1 cellular context compared by ENCODE assay signal in the genomic region with DNA sequence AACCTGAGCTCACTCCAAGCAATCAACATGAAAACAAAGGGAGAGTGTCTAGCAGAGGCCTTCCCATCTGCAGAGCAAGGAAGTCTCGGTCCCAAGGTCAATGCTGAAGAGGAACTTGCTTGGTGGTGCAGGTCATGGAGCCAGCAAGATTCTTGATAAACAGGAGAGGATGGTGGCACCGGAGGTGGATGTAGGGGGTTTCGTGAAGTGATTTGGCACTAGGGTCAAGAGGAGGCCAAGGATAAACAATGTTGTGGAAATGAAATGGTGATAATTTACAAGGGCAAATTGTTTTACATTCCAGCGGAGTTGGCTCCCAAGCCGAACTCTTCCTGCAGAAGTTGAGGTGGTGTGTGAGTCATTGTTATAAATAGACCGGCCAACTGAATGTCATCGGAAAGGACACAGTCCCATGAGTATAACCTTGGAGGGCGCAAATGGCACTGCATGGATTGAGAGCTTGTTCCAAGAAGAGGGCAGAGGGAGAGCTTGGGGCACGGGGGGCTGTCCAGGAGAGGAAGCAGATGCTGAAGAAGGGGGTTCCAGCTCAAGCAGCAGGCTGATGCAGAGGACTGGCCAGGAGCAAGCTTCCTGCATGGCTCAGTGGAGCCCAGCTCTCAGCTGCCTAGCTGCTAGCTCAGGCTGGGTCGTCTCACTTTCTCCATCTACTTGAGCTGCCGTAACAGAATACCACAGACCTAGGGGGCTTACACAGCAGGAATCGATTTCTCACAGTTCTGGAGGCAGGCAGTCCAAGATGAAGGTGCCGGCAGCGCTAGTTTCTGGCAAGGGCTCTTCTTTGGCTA.
TF ChIP-seq lines count a peak whose summit lies in the region.

No MANE protein-coding gene starts in this region.

TF ChIP-seq in HCT116, 20 proteins besides CTCF, POLR2A, EP300 and RAD21 (continued from another document):
- TF ChIP-seq, protein P1, sequence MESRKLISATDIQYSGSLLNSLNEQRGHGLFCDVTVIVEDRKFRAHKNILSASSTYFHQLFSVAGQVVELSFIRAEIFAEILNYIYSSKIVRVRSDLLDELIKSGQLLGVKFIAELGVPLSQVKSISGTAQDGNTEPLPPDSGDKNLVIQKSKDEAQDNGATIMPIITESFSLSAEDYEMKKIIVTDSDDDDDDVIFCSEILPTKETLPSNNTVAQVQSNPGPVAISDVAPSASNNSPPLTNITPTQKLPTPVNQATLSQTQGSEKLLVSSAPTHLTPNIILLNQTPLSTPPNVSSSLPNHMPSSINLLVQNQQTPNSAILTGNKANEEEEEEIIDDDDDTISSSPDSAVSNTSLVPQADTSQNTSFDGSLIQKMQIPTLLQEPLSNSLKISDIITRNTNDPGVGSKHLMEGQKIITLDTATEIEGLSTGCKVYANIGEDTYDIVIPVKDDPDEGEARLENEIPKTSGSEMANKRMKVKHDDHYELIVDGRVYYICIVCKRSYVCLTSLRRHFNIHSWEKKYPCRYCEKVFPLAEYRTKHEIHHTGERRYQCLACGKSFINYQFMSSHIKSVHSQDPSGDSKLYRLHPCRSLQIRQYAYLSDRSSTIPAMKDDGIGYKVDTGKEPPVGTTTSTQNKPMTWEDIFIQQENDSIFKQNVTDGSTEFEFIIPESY (IDR thresholded peaks at IDR 0.05; ENCODE audit: extremely low read depth, insufficient replicate concordance, low read length): no peak
- no peak for TF ChIP-seq SRF (IDR thresholded peaks at IDR 0.05; ENCODE audit: low read depth)
- no peak for TF ChIP-seq ZFX (IDR thresholded peaks at IDR 0.05)
- no peak for TF ChIP-seq EZH2 (IDR thresholded peaks at IDR 0.05)
- TF ChIP-seq SIN3A (IDR thresholded peaks at IDR 0.05; ENCODE audit: low read depth): no peak
- no peak for TF ChIP-seq JUND (IDR thresholded peaks at IDR 0.05)
- TF ChIP-seq ELF1 (IDR thresholded peaks at IDR 0.05; ENCODE audit: borderline replicate concordance, low read depth): no peak
- TF ChIP-seq EGR1 (IDR thresholded peaks at IDR 0.05; ENCODE audit: low read depth): no peak
- TF ChIP-seq, protein P2, sequence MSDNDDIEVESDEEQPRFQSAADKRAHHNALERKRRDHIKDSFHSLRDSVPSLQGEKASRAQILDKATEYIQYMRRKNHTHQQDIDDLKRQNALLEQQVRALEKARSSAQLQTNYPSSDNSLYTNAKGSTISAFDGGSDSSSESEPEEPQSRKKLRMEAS (IDR thresholded peaks at IDR 0.05): no peak
- no peak for TF ChIP-seq TCF7L2 (IDR thresholded peaks at IDR 0.05; ENCODE audit: borderline replicate concordance, extremely low read depth, insufficient read depth, insufficient read length)
- TF ChIP-seq CEBPB (IDR thresholded peaks at IDR 0.05; ENCODE audit: low read depth): no peak
- no peak for TF ChIP-seq SP1 (IDR thresholded peaks at IDR 0.05; ENCODE audit: low read depth)
- TF ChIP-seq, protein P3, sequence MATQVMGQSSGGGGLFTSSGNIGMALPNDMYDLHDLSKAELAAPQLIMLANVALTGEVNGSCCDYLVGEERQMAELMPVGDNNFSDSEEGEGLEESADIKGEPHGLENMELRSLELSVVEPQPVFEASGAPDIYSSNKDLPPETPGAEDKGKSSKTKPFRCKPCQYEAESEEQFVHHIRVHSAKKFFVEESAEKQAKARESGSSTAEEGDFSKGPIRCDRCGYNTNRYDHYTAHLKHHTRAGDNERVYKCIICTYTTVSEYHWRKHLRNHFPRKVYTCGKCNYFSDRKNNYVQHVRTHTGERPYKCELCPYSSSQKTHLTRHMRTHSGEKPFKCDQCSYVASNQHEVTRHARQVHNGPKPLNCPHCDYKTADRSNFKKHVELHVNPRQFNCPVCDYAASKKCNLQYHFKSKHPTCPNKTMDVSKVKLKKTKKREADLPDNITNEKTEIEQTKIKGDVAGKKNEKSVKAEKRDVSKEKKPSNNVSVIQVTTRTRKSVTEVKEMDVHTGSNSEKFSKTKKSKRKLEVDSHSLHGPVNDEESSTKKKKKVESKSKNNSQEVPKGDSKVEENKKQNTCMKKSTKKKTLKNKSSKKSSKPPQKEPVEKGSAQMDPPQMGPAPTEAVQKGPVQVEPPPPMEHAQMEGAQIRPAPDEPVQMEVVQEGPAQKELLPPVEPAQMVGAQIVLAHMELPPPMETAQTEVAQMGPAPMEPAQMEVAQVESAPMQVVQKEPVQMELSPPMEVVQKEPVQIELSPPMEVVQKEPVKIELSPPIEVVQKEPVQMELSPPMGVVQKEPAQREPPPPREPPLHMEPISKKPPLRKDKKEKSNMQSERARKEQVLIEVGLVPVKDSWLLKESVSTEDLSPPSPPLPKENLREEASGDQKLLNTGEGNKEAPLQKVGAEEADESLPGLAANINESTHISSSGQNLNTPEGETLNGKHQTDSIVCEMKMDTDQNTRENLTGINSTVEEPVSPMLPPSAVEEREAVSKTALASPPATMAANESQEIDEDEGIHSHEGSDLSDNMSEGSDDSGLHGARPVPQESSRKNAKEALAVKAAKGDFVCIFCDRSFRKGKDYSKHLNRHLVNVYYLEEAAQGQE (IDR thresholded peaks at IDR 0.05; ENCODE audit: low read depth): no peak
- TF ChIP-seq ZNF274 (IDR thresholded peaks at IDR 0.05; ENCODE audit: low read depth, low read length): no peak
- no peak for TF ChIP-seq CBX3 (IDR thresholded peaks at IDR 0.05; ENCODE audit: low read depth)
